9 cellular contexts compared by ENCODE assay signal in genomic region chr18:31610841-31611240, GRCh38. TPM values are rescaled to one million over a fixed set of nuclear protein-coding genes. Genes with fewer than 3 reads are reported as not detected.
DNase-seq lines count a peak whose midpoint lies in the region; TF ChIP-seq lines count a peak whose summit lies in the region.
"Had no signal": no experiment of that assay in that cellular context is flagged by ENCODE, and none has a peak within 500 bp of the region (broad histone marks: within the 10 kb centered on the region; RNA-seq: fewer than 3 reads in every experiment).

No MANE protein-coding gene starts in this region.

- peak; percentile 29 for TF ChIP-seq CTCF in smooth muscle cell (IDR thresholded peaks at IDR 0.05; ENCODE audit: borderline replicate concordance, insufficient read depth, poor library complexity, severe bottlenecking)

- H3K4me2 ChIP-seq in smooth muscle cell = peak overlapping the region; percentile 36

- H2AFZ ChIP-seq in smooth muscle cell (ENCODE audit: low read depth) = no peak overlapping the region

- H3K4me1 Mint-ChIP-seq in activated naive CD4-positive, alpha-beta T cell treated with anti-CD3 and anti-CD28 coated beads, Interleukin-2, amount 10 ng/mL, durations not matched to agents 7 days and 5 days = no peaks in the 10 kb centered on the region

- no peak overlapping the region for H3K9ac ChIP-seq in smooth muscle cell (ENCODE audit: low read depth)

- peaks cover 6% of the 10 kb centered on the region for H3K27me3 Mint-ChIP-seq in activated naive CD4-positive, alpha-beta T cell treated with anti-CD3 and anti-CD28 coated beads, Interleukin-2, amount 10 ng/mL, durations not matched to agents 7 days and 5 days

- peaks cover 7% of the 10 kb centered on the region for H3K4me1 ChIP-seq in smooth muscle cell (ENCODE audit: low read depth)

- CTCF ChIA-PET in activated naive CD4-positive, alpha-beta T cell treated with anti-CD3 and anti-CD28 coated beads, Interleukin-2, amount 10 ng/mL, durations not matched to agents 7 days and 5 days (lab: Charles Lee) = interaction anchor here (1.2 to 1.6 kb wide), 3 partner anchors 110 to 114 kb away, joined by 3 to 7 read pairs (median 3); no protein-coding TSS in a partner anchor

- peak overlapping the region; percentile 1 for H3K27ac ChIP-seq in smooth muscle cell (ENCODE audit: low read depth)

- no peaks in the 10 kb centered on the region for H3K36me3 Mint-ChIP-seq in activated naive CD4-positive, alpha-beta T cell treated with anti-CD3 and anti-CD28 coated beads, Interleukin-2, amount 10 ng/mL, durations not matched to agents 7 days and 5 days

- H3K9me3 ChIP-seq in smooth muscle cell (replicated peaks; ENCODE audit: low read depth) = no peaks in the 10 kb centered on the region

- H3K4me3 ChIP-seq in smooth muscle cell = no peak overlapping the region

- H3K36me3 ChIP-seq in smooth muscle cell (ENCODE audit: low read depth) = no peaks in the 10 kb centered on the region

- no peaks in the 10 kb centered on the region for H3K79me2 ChIP-seq in smooth muscle cell (ENCODE audit: low read depth)

- H3K4me3 Mint-ChIP-seq in activated naive CD4-positive, alpha-beta T cell treated with anti-CD3 and anti-CD28 coated beads, Interleukin-2, amount 10 ng/mL, durations not matched to agents 7 days and 5 days = no peak overlapping the region
- H3K4me3 Mint-ChIP-seq: activated T-cell treated with anti-CD3 and anti-CD28 coated beads, Interleukin-2, amount 50 U/mL, for 4 hours had no signal

- H3K27me3 ChIP-seq in smooth muscle cell (ENCODE audit: low read depth) = no peaks in the 10 kb centered on the region

- H4K20me1 ChIP-seq in smooth muscle cell (ENCODE audit: low read depth) = no peaks in the 10 kb centered on the region

- 19% methylated on average over 4 of the region's 4 CpGs for WGBS in smooth muscle cell (ENCODE audit: low lambda C conversion rate)

- peak; percentile 3 to 19 for DNase-seq in NCI-H2081 (lab: John Stamatoyannopoulos, UW)
- DNase-seq in NCI-H2081 treated with DMSO at 0.1 percent for 48 hours (lab: John Stamatoyannopoulos, UW) = no peak
- peak; percentile 78 for DNase-seq in NCI-H82 treated with DMSO at 0.1 percent for 48 hours (lab: John Stamatoyannopoulos, UW; ENCODE audit: unreplicated experiment)
- DNase-seq in glomerular visceral epithelial cell (ENCODE audit: extremely low spot score) = peak; percentile 8
- DNase-seq in smooth muscle cell (lab: John Stamatoyannopoulos, UW; ENCODE audit: unreplicated experiment) = no peak
- no peak for DNase-seq in effector CD4-positive, alpha-beta T cell
- DNase-seq in ureter (ENCODE audit: low spot score) = no peak
- DNase-seq in activated naive CD4-positive, alpha-beta T cell treated with anti-CD3 and anti-CD28 coated beads, Interleukin-2, amount 10 ng/mL, durations not matched to agents 7 days and 5 days = no peak
- DNase-seq: activated T-cell treated with anti-CD3 and anti-CD28 coated beads, Interleukin-2, amount 50 U/mL, for 4 hours had no signal

- no peaks in the 10 kb centered on the region for H3F3A ChIP-seq in smooth muscle cell (ENCODE audit: low read depth)

- no peaks in the 10 kb centered on the region for H3K9me3 Mint-ChIP-seq in activated naive CD4-positive, alpha-beta T cell treated with anti-CD3 and anti-CD28 coated beads, Interleukin-2, amount 10 ng/mL, durations not matched to agents 7 days and 5 days
- H3K9me3 Mint-ChIP-seq: activated T-cell treated with anti-CD3 and anti-CD28 coated beads, Interleukin-2, amount 50 U/mL, for 4 hours had no signal

- no peak overlapping the region for H3K27ac Mint-ChIP-seq in activated naive CD4-positive, alpha-beta T cell treated with anti-CD3 and anti-CD28 coated beads, Interleukin-2, amount 10 ng/mL, durations not matched to agents 7 days and 5 days

RNA-seq across cellular contexts. Expression of gene TTR, which starts 19.2 kb away (rescaled TPM):
- not detected in 2 replicates for total RNA-seq in smooth muscle cell
- polyA plus RNA-seq in smooth muscle cell = 2.1 and 2.6 TPM in 2 replicates
- total RNA-seq in ureter = 0.55 TPM

Comparison
In these comparisons a context has a peak if more than half of its experiments do, and no peak if none do; other contexts are left out.
1. DNase-seq: peak in NCI-H2081 (2 of 2), NCI-H82 treated with DMSO at 0.1 percent for 48 hours (single experiment) and glomerular visceral epithelial cell (single experiment); none in NCI-H2081 treated with DMSO at 0.1 percent for 48 hours (single experiment), smooth muscle cell (single experiment), effector CD4-positive, alpha-beta T cell (single experiment), ureter (single experiment) and activated naive CD4-positive, alpha-beta T cell treated with anti-CD3 and anti-CD28 coated beads, Interleukin-2, amount 10 ng/mL, durations not matched to agents 7 days and 5 days (single experiment).